In the genomic region with DNA sequence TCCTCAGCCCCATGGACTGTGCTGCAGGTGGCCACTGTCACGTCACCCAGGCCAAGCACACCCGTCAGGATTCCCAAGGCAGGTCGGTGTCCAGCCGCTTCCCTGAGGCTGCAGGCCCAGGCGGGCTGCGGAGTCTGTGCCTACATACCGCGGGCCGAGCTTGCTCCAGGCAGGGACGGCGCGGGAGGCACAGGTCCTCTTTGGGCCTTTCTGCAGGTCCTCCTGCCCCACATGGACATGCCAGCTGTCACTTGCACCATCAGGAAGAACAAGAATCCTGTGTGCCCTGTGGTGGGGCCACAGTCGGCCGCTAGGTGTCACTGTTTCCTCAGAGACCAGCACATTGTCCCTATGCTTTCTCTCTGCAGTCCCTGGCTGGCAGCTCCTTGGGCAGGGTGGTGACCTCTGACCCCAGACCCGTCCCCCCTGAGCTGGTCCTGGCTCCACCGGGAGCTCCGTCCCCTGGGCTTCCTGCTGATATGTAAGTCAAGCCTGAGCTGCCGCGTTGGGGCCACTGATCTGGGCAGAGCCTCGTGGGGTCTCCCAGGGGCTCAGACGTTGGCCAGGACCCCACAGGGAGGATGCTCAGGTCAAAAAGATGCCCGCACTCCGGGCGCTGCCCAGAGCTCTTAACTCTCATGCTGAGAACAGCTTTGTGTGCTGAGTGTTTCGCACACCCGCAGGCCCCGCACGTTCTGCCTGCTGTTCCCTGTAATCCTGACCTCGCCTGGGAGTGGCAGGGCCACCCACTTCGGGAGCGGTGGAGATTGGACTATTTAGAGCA, we compare ENCODE assay signal across 8 cellular contexts. TPM values are rescaled to one million over a fixed set of nuclear protein-coding genes. Genes with fewer than 3 reads are reported as not detected.
DNase-seq lines count a peak whose midpoint lies in the region; ATAC-seq and TF ChIP-seq lines count a peak whose summit lies in the region.

No MANE protein-coding gene starts in this region.

- TF ChIP-seq CTCF in CD4-positive, alpha-beta T cell (IDR thresholded peaks at IDR 0.05) = peak; percentile 88
- peak; percentile 98 for TF ChIP-seq CTCF in chondrocyte (IDR thresholded peaks at IDR 0.05)

- CTCF ChIA-PET in CD4-positive, alpha-beta T cell (lab: Charles Lee) = interaction anchor here (0.5 to 1.1 kb wide), 3 partner anchors 14 to 540 kb away, joined by 3 to 4 read pairs (median 3); no protein-coding TSS in a partner anchor

- peaks cover 3% of the 10 kb centered on the region for H3K27me3 Mint-ChIP-seq in CD4-positive, alpha-beta T cell
- H3K27me3 Mint-ChIP-seq in chondrocyte (ENCODE audit: low read depth) = peaks cover 7% of the 10 kb centered on the region

- no peaks in the 10 kb centered on the region for H3K9me3 ChIP-seq in CD4-positive, alpha-beta T cell (ENCODE audit: control insufficient read depth, low read length)

- peak; percentile 72 to 88 (median 81) for DNase-seq in CD4-positive, alpha-beta T cell
- DNase-seq in NCI-H510A (lab: John Stamatoyannopoulos, UW) (peak; percentile 39), chondrocyte (ENCODE audit: low spot score) (no peak), left kidney (ENCODE audit: low read depth, low spot score) (peak; percentile 88)
- DNase-seq in activated CD4-positive, alpha-beta T cell treated with anti-CD3 and anti-CD28 coated beads for 4 hours = peak; percentile 75 to 88
- peak; percentile 82 for DNase-seq in stimulated activated CD4-positive, alpha-beta T cell treated with anti-CD3 and anti-CD28 coated beads, Interleukin-4, amount 100 ng/mL, for 1 hour

- H3K36me3 Mint-ChIP-seq in CD4-positive, alpha-beta T cell (ENCODE audit: low read depth) = no peaks in the 10 kb centered on the region
- no peaks in the 10 kb centered on the region for H3K36me3 Mint-ChIP-seq in chondrocyte (ENCODE audit: low read depth)

- no peak overlapping the region for H3K27ac ChIP-seq in CD4-positive, alpha-beta T cell (ENCODE audit: low read depth, low read length)

- peak; percentile 97 for ATAC-seq in CD4-positive, alpha-beta T cell (ENCODE audit: poor library complexity)
- ATAC-seq in HG02642 (IDR thresholded peaks at IDR 0.05; ENCODE audit: poor library complexity, unreplicated experiment) (peak; percentile 55), HG02588 (IDR thresholded peaks at IDR 0.05; ENCODE audit: unreplicated experiment) (no peak)

- intact Hi-C loops in CD4-positive, alpha-beta T cell (cut with DNase I, micrococcal nuclease) = loop anchor here (5.0 kb wide), 3 partner anchors 301 to 1026 kb away; a partner anchor contains a TSS

- H3K4me3 Mint-ChIP-seq in CD4-positive, alpha-beta T cell = no peak overlapping the region
- no peak overlapping the region for H3K4me3 Mint-ChIP-seq in chondrocyte (ENCODE audit: unreplicated experiment)

- H3K4me1 Mint-ChIP-seq in CD4-positive, alpha-beta T cell (ENCODE audit: low read depth) = no peaks in the 10 kb centered on the region
- no peaks in the 10 kb centered on the region for H3K4me1 Mint-ChIP-seq in chondrocyte (ENCODE audit: low read depth)

- no peaks in the 10 kb centered on the region for H3K9me3 Mint-ChIP-seq in CD4-positive, alpha-beta T cell
- H3K9me3 Mint-ChIP-seq in chondrocyte (ENCODE audit: low read depth) = peaks cover 11% of the 10 kb centered on the region

- no peaks in the 10 kb centered on the region for H3K27me3 ChIP-seq in CD4-positive, alpha-beta T cell (ENCODE audit: control insufficient read depth, insufficient read depth, low read length)

- no peak overlapping the region for H3K27ac Mint-ChIP-seq in CD4-positive, alpha-beta T cell
- H3K27ac Mint-ChIP-seq in chondrocyte (ENCODE audit: unreplicated experiment) = no peak overlapping the region

- POLR2A ChIA-PET in CD4-positive, alpha-beta T cell (lab: Charles Lee) = no interaction called here

RNA-seq across cellular contexts. Expression of a gene that starts 17.4 kb away (rescaled TPM):
- not detected for total RNA-seq in CD4-positive, alpha-beta T cell
- not detected in 3 replicates for total RNA-seq in chondrocyte

RNA-seq across cellular contexts. Expression of a gene that starts 31.3 kb away (rescaled TPM):
- total RNA-seq in CD4-positive, alpha-beta T cell = not detected
- total RNA-seq in chondrocyte = 15.2 to 63.5 TPM (median 60.0 TPM) in 3 replicates

RNA-seq across cellular contexts. Expression of a gene that starts 44.7 kb away (rescaled TPM):
- not detected for total RNA-seq in CD4-positive, alpha-beta T cell
- not detected in 3 replicates for total RNA-seq in chondrocyte

RNA-seq across cellular contexts. Expression of a gene that starts 54.9 kb away (rescaled TPM):
- not detected for total RNA-seq in CD4-positive, alpha-beta T cell
- total RNA-seq in chondrocyte = not detected in 3 replicates

Comparison
In these comparisons a context has a peak if more than half of its experiments do, and no peak if none do; other contexts are left out.
1. RNA of a gene that starts 31.3 kb away (total RNA-seq): 15.2 to 63.5 TPM in chondrocyte; not detected in CD4-positive, alpha-beta T cell; every median in the first group is over 10 times any median in the second.